In genomic region chr2:157875720-157876065, GRCh38 we compare ENCODE assay signal across 8 cellular contexts. TPM values are rescaled to one million over a fixed set of nuclear protein-coding genes. Genes with fewer than 3 reads are reported as not detected.
DNase-seq lines count a peak whose midpoint lies in the region; ATAC-seq, FAIRE-seq and TF ChIP-seq lines count a peak whose summit lies in the region.

No MANE protein-coding gene starts in this region.

- POLR2A ChIA-PET in SK-N-SH (lab: Yijun Ruan, JAX), result interaction anchor here (0.8 to 1.6 kb wide), 5 partner anchors 11 to 148 kb away, joined by 3 to 10 read pairs (median 5); no protein-coding TSS in a partner anchor

- CTCF ChIA-PET in SK-N-SH (lab: Yijun Ruan, JAX), result interaction anchor here (0.6 to 2.4 kb wide), 13 partner anchors 10 to 870 kb away, joined by 3 to 9 read pairs (median 4); no protein-coding TSS in a partner anchor

- H3K4me1 ChIP-seq in SK-N-SH (ENCODE audit: control insufficient read depth in 1 of 2, insufficient read depth in 2 of 2, low read depth in 1 of 2, low read length in 1 of 2) (peaks cover 8 to 23% of the 10 kb centered on the region in 2 experiments; a peak in 3 of 4 replicates), breast epithelium (no peaks in the 10 kb centered on the region), left lung (peaks cover 14 to 27% of the 10 kb centered on the region in 2 donors)

- H3K4me2 ChIP-seq in SK-N-SH, result peak overlapping the region; percentile 83; the same call in 1 of the 2 replicates

- peaks cover 49% of the 10 kb centered on the region for H3K79me2 ChIP-seq in SK-N-SH (ENCODE audit: insufficient read depth)

- H2AFZ ChIP-seq in SK-N-SH (ENCODE audit: low read depth), result peak overlapping the region; percentile 26; the same call in 1 of the 2 replicates

- no peaks in the 10 kb centered on the region for H3K9me3 ChIP-seq in SK-N-SH
- no peaks in the 10 kb centered on the region for H3K9me3 ChIP-seq in breast epithelium
- H3K9me3 ChIP-seq in left lung, result no peaks in the 10 kb centered on the region

- ATAC-seq in HG03025 (IDR thresholded peaks at IDR 0.05; ENCODE audit: low FRiP score, unreplicated experiment), result peak; percentile 46
- peak; percentile 55 for ATAC-seq in left lung

- FAIRE-seq in H54 (lab: Jason Lieb, UNC), result no peak

- peak overlapping the region; percentile 82 to 86 for H3K27ac ChIP-seq in SK-N-SH (ENCODE audit: low read depth in 2 of 2, low read length in 1 of 2)
- H3K27ac ChIP-seq in breast epithelium, result peak overlapping the region; percentile 98 to 99
- H3K27ac ChIP-seq in left lung, result peak overlapping the region; percentile 95

- no peak for TF ChIP-seq EP300 in SK-N-SH (IDR thresholded peaks at IDR 0.05; ENCODE audit: borderline replicate concordance in 1 of 2, low read depth in 1 of 2, low read length in 1 of 2)

- peaks cover 29% of the 10 kb centered on the region for H4K20me1 ChIP-seq in SK-N-SH (ENCODE audit: insufficient read depth)

- DNase-seq in activated CD4-positive, alpha-beta T cell treated with anti-CD3 and anti-CD28 coated beads for 1 hour, result peak; percentile 44
- no peak for DNase-seq in activated CD4-positive, alpha-beta T cell treated with anti-CD3 and anti-CD28 coated beads, Interleukin-2, amount 50 U/mL, for 1 hour
- no peak for DNase-seq in SK-N-SH
- DNase-seq in breast epithelium (ENCODE audit: low spot score in 2 of 2), result peak; percentile 28 to 54
- DNase-seq in left lung, result peak; percentile 60 to 93
- peak; percentile 16 to 25 for DNase-seq in stimulated activated CD8-positive, alpha-beta memory T cell treated with anti-CD3 and anti-CD28 coated beads, Interleukin-7, amount 100 ng/mL, for 1 hour (ENCODE audit: low read depth in 2 of 2)
- no peak for DNase-seq in H54 (ENCODE audit: insufficient read length, low spot score)

- H3K9me2 ChIP-seq in SK-N-SH, result no peaks in the 10 kb centered on the region

- intact Hi-C loops in breast epithelium (cut with DNase I; ENCODE audit: low total_unique reads), result no loop called here
- intact Hi-C loops in left lung (cut with DNase I), result loop anchor here in 1 of 2 donors (10.0 kb wide), 1 partner anchor 91 kb away; no protein-coding TSS in a partner anchor

- no peaks in the 10 kb centered on the region for H3K27me3 ChIP-seq in SK-N-SH (ENCODE audit: insufficient read depth)
- no peaks in the 10 kb centered on the region for H3K27me3 ChIP-seq in breast epithelium
- peaks cover 0 to 26% of the 10 kb centered on the region in 2 donors for H3K27me3 ChIP-seq in left lung

- H3K36me3 ChIP-seq in SK-N-SH (replicated peaks in 1 of 2; ENCODE audit: control insufficient read depth in 1 of 2, insufficient read depth in 2 of 2, low read length in 1 of 2) (peaks cover 0 to 2% of the 10 kb centered on the region in 2 experiments), breast epithelium (no peaks in the 10 kb centered on the region), left lung (no peaks in the 10 kb centered on the region)

- 0% methylated on average over 8 of the region's 49 CpGs for WGBS in SK-N-SH (ENCODE audit: low lambda C conversion rate)

- H3K4me3 ChIP-seq in SK-N-SH (ENCODE audit: low read depth in 2 of 2, low read length in 1 of 2) (peak overlapping the region; percentile 74 to 88), breast epithelium (peak overlapping the region; percentile 83 to 89 (median 87)), left lung (peak overlapping the region; percentile 55 to 75)

- H3K9ac ChIP-seq in SK-N-SH, result peak overlapping the region; percentile 81

- TF ChIP-seq POLR2A in breast epithelium (IDR thresholded peaks at IDR 0.05) (no peak), H54 (IDR thresholded peaks at IDR 0.05; ENCODE audit: low read depth, low read length) (no peak)

- peaks cover 3% of the 10 kb centered on the region for H3F3A ChIP-seq in SK-N-SH (replicated peaks; ENCODE audit: insufficient read depth)

- no peak for TF ChIP-seq RAD21 in SK-N-SH (IDR thresholded peaks at IDR 0.05; ENCODE audit: low read length)

- TF ChIP-seq CTCF in SK-N-SH (IDR thresholded peaks at IDR 0.05) (no peak), breast epithelium (IDR thresholded peaks at IDR 0.05) (no peak), left lung (IDR thresholded peaks at IDR 0.05) (no peak)

TF ChIP-seq in SK-N-SH, 30 proteins besides CTCF, POLR2A, EP300 and RAD21:
- TF ChIP-seq SMC3 (IDR thresholded peaks at IDR 0.05; ENCODE audit: low read depth, low read length) (no peak), SIN3A (IDR thresholded peaks at IDR 0.05; ENCODE audit: borderline replicate concordance, low read depth, low read length) (0 out of 2 replicates have a peak, but pooled peaks have one; percentile 6)

RNA-seq across cellular contexts. Expression of gene ACVR1, which starts 0.4 kb away (rescaled TPM):
- 21.0 and 22.4 TPM in 2 replicates for polyA plus RNA-seq in SK-N-SH (2012; rRNA removed)
- 36.5 and 38.2 TPM in 2 replicates for polyA plus RNA-seq in SK-N-SH (2012; cell fraction: cytosol; rRNA removed)
- 24.4 and 30.1 TPM in 2 replicates for polyA plus RNA-seq in SK-N-SH (2012; cell fraction: nucleus; rRNA removed)
- total RNA-seq in breast epithelium (10 to 100 TPM; 31.5 to 45.4 (median 32.8) TPM), left lung (10 to 100 TPM; 36.9 to 37.7 TPM)

Comparison
In these comparisons a context has a peak if more than half of its experiments do, and no peak if none do; other contexts are left out.
1. DNase-seq: peak in activated CD4-positive, alpha-beta T cell treated with anti-CD3 and anti-CD28 coated beads for 1 hour (single experiment), breast epithelium (2 of 2), left lung (2 of 2) and stimulated activated CD8-positive, alpha-beta memory T cell treated with anti-CD3 and anti-CD28 coated beads, Interleukin-7, amount 100 ng/mL, for 1 hour (2 of 2); none in activated CD4-positive, alpha-beta T cell treated with anti-CD3 and anti-CD28 coated beads, Interleukin-2, amount 50 U/mL, for 1 hour (single experiment), SK-N-SH (single experiment) and H54 (single experiment).
2. Peak in every context shown above with its lines, with median percentiles within 50 percentile points of each other: H3K27ac ChIP-seq and H3K4me3 ChIP-seq.